12 cellular contexts compared by ENCODE assay signal in the genomic region with DNA sequence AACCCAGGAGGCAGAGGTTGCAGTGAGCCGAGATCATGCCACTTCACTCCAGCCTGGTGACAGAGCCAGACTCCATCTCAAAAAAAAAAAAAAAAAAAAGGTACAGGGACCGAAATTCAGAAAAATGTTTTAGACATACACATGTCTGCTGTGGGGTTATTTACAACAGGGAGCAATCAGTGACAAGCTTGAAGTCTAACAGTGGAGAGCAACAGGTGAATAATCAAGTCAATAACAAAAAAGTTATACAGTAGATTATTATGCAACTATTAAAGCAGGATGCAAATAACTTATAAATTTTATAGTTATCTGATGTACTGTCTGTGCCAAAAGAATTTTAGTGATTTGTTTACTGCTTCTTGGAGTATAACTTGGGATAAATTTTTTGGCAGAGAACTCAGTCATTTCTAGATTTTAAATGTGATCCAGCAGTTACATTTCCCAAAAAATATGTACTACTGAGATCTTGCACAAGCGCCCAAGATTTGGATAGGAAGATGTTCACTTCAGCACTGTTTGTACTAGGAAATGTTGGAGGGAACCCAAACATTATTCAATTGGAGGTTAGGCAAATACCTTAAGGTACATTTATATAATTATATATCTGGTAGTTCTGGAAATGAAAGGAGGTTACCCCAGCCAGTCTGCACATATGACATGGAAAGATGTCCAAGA. TPM values are rescaled to one million over a fixed set of nuclear protein-coding genes. Genes with fewer than 3 reads are reported as not detected.
DNase-seq lines count a peak whose midpoint lies in the region; ATAC-seq and TF ChIP-seq lines count a peak whose summit lies in the region.
"Had no signal": no experiment of that assay in that cellular context is flagged by ENCODE, and none has a peak within 500 bp of the region (broad histone marks: within the 10 kb centered on the region; RNA-seq: fewer than 3 reads in every experiment).

No MANE protein-coding gene starts in this region.

- no peaks in the 10 kb centered on the region for H3K9me3 Mint-ChIP-seq in activated naive CD4-positive, alpha-beta T cell treated with anti-CD3 and anti-CD28 coated beads, Interleukin-2, amount 10 ng/mL, durations not matched to agents 7 days and 5 days
- no peaks in the 10 kb centered on the region for H3K9me3 Mint-ChIP-seq in activated naive CD4-positive, alpha-beta T cell treated with anti-CD3 and anti-CD28 coated beads, Interleukin-2, amount 50 U/mL, for 72 hours
- H3K9me3 Mint-ChIP-seq in activated T-helper 2 cell treated with anti-CD3 and anti-CD28 coated beads, Interferon-gamma antibody, Interleukin-2, Interleukin-4, amounts not matched to agents 10 μg/mL and 5 μg/mL and 100 μg/mL, durations not matched to agents 14 hours and 24 hours and 36 hours: no peaks in the 10 kb centered on the region
- H3K9me3 Mint-ChIP-seq in immature natural killer cell: no peaks in the 10 kb centered on the region
- H3K9me3 Mint-ChIP-seq: HFFc6, nephron had no signal

- H3K27me3 ChIP-seq in upper lobe of right lung: no peaks in the 10 kb centered on the region

- ATAC-seq in activated naive CD4-positive, alpha-beta T cell treated with anti-CD3 and anti-CD28 coated beads, Interleukin-2, amount 50 U/mL, for 72 hours: no peak
- ATAC-seq in upper lobe of right lung (no peak), GM18867 (IDR thresholded peaks at IDR 0.05; ENCODE audit: unreplicated experiment) (no peak), HG03460 (IDR thresholded peaks at IDR 0.05; ENCODE audit: unreplicated experiment) (no peak)

- no peak overlapping the region for H3K4me3 Mint-ChIP-seq in activated naive CD4-positive, alpha-beta T cell treated with anti-CD3 and anti-CD28 coated beads, Interleukin-2, amount 10 ng/mL, durations not matched to agents 7 days and 5 days
- no peak overlapping the region for H3K4me3 Mint-ChIP-seq in activated T-helper 2 cell treated with anti-CD3 and anti-CD28 coated beads, Interferon-gamma antibody, Interleukin-2, Interleukin-4, amounts not matched to agents 10 μg/mL and 5 μg/mL and 100 μg/mL, durations not matched to agents 14 hours and 24 hours and 36 hours (ENCODE audit: low read depth)
- H3K4me3 Mint-ChIP-seq in immature natural killer cell: peak overlapping the region in 3 of 5 donors; percentile 64 to 81 (median 79)
- H3K4me3 Mint-ChIP-seq: HFFc6, nephron had no signal

- H3K27ac ChIP-seq in upper lobe of right lung: peak overlapping the region; percentile 69

- peak overlapping the region; percentile 96 for H3K27ac Mint-ChIP-seq in activated naive CD4-positive, alpha-beta T cell treated with anti-CD3 and anti-CD28 coated beads, Interleukin-2, amount 10 ng/mL, durations not matched to agents 7 days and 5 days
- H3K27ac Mint-ChIP-seq in activated naive CD4-positive, alpha-beta T cell treated with anti-CD3 and anti-CD28 coated beads, Interleukin-2, amount 50 U/mL, for 72 hours: no peak overlapping the region
- peak overlapping the region; percentile 90 for H3K27ac Mint-ChIP-seq in activated T-helper 2 cell treated with anti-CD3 and anti-CD28 coated beads, Interferon-gamma antibody, Interleukin-2, Interleukin-4, amounts not matched to agents 10 μg/mL and 5 μg/mL and 100 μg/mL, durations not matched to agents 14 hours and 24 hours and 36 hours
- peak overlapping the region; percentile 59 to 95 (median 93) for H3K27ac Mint-ChIP-seq in immature natural killer cell
- H3K27ac Mint-ChIP-seq: HFFc6 had no signal

- TF ChIP-seq CTCF in upper lobe of right lung (IDR thresholded peaks at IDR 0.05): no peak

- no peak overlapping the region for H3K4me3 ChIP-seq in upper lobe of right lung

- no peak for DNase-seq in activated naive CD4-positive, alpha-beta T cell treated with anti-CD3 and anti-CD28 coated beads, Interleukin-2, amount 10 ng/mL, durations not matched to agents 7 days and 5 days
- DNase-seq in activated naive CD4-positive, alpha-beta T cell treated with anti-CD3 and anti-CD28 coated beads, Interleukin-2, amount 50 U/mL, for 72 hours (ENCODE audit: low spot score in 2 of 2): no peak
- no peak for DNase-seq in activated T-helper 2 cell treated with anti-CD3 and anti-CD28 coated beads, Interferon-gamma antibody, Interleukin-2, Interleukin-4, amounts not matched to agents 10 μg/mL and 5 μg/mL and 100 μg/mL, durations not matched to agents 14 hours and 24 hours and 36 hours (ENCODE audit: low spot score)
- DNase-seq in immature natural killer cell (no peak), upper lobe of right lung (no peak), dermis blood vessel endothelial cell (no peak)
- DNase-seq: activated effector memory CD4-positive, alpha-beta T cell treated with Interleukin-2 at 50 U/mL for 16 hours; HFFc6; NCI-H1694 treated with DMSO at 0.1 percent for 48 hours had no signal

- CTCF ChIA-PET in activated naive CD4-positive, alpha-beta T cell treated with anti-CD3 and anti-CD28 coated beads, Interleukin-2, amount 10 ng/mL, durations not matched to agents 7 days and 5 days (lab: Charles Lee): interaction anchor here (0.8 to 1.9 kb wide), 5 partner anchors 20 to 60 kb away, joined by 3 to 6 read pairs (median 4); a partner anchor contains a TSS

- peaks cover 23% of the 10 kb centered on the region for H3K36me3 Mint-ChIP-seq in activated naive CD4-positive, alpha-beta T cell treated with anti-CD3 and anti-CD28 coated beads, Interleukin-2, amount 10 ng/mL, durations not matched to agents 7 days and 5 days
- H3K36me3 Mint-ChIP-seq in activated naive CD4-positive, alpha-beta T cell treated with anti-CD3 and anti-CD28 coated beads, Interleukin-2, amount 50 U/mL, for 72 hours: peaks cover 5% of the 10 kb centered on the region in 2 donors
- H3K36me3 Mint-ChIP-seq in activated T-helper 2 cell treated with anti-CD3 and anti-CD28 coated beads, Interferon-gamma antibody, Interleukin-2, Interleukin-4, amounts not matched to agents 10 μg/mL and 5 μg/mL and 100 μg/mL, durations not matched to agents 14 hours and 24 hours and 36 hours (ENCODE audit: low read depth): peaks cover 37% of the 10 kb centered on the region
- peaks cover 0 to 5% (median 0%) of the 10 kb centered on the region in 3 donors for H3K36me3 Mint-ChIP-seq in immature natural killer cell

- intact Hi-C loops in activated T-helper 2 cell treated with anti-CD3 and anti-CD28 coated beads, Interferon-gamma antibody, Interleukin-2, Interleukin-4, amounts not matched to agents 10 μg/mL and 5 μg/mL and 100 μg/mL, durations not matched to agents 14 hours and 24 hours and 36 hours (cut with micrococcal nuclease): loop anchor here (2.0 to 5.0 kb wide), 3 partner anchors 33 to 57 kb away; a partner anchor contains a TSS
- intact Hi-C loops in upper lobe of right lung (cut with DNase I): no loop called here

- H3K9me3 ChIP-seq in upper lobe of right lung: no peaks in the 10 kb centered on the region

- H3K4me1 ChIP-seq in upper lobe of right lung: peaks cover 29% of the 10 kb centered on the region

- peaks cover 19% of the 10 kb centered on the region for H3K36me3 ChIP-seq in upper lobe of right lung

- H3K27me3 Mint-ChIP-seq in activated naive CD4-positive, alpha-beta T cell treated with anti-CD3 and anti-CD28 coated beads, Interleukin-2, amount 10 ng/mL, durations not matched to agents 7 days and 5 days: no peaks in the 10 kb centered on the region
- H3K27me3 Mint-ChIP-seq in activated T-helper 2 cell treated with anti-CD3 and anti-CD28 coated beads, Interferon-gamma antibody, Interleukin-2, Interleukin-4, amounts not matched to agents 10 μg/mL and 5 μg/mL and 100 μg/mL, durations not matched to agents 14 hours and 24 hours and 36 hours (ENCODE audit: low read depth): no peaks in the 10 kb centered on the region
- H3K27me3 Mint-ChIP-seq in immature natural killer cell (ENCODE audit: low read depth in 3 of 3): peaks cover 0 to 2% (median 1%) of the 10 kb centered on the region in 3 donors

- peaks cover 41% of the 10 kb centered on the region for H3K4me1 Mint-ChIP-seq in activated naive CD4-positive, alpha-beta T cell treated with anti-CD3 and anti-CD28 coated beads, Interleukin-2, amount 10 ng/mL, durations not matched to agents 7 days and 5 days
- H3K4me1 Mint-ChIP-seq in activated T-helper 2 cell treated with anti-CD3 and anti-CD28 coated beads, Interferon-gamma antibody, Interleukin-2, Interleukin-4, amounts not matched to agents 10 μg/mL and 5 μg/mL and 100 μg/mL, durations not matched to agents 14 hours and 24 hours and 36 hours (ENCODE audit: low read depth): peaks cover 23% of the 10 kb centered on the region
- H3K4me1 Mint-ChIP-seq in immature natural killer cell: peaks cover 25 to 36% of the 10 kb centered on the region in 2 donors

RNA-seq across cellular contexts. Expression of a gene that starts 34.1 kb away (rescaled TPM):
- 10 to 100 TPM in 1 of 2 donors, 1 to 10 TPM in 1; 7.8 to 28.1 TPM for total RNA-seq in activated naive CD4-positive, alpha-beta T cell treated with anti-CD3 and anti-CD28 coated beads, Interleukin-2, amount 50 U/mL, for 72 hours
- total RNA-seq in activated T-helper 2 cell treated with anti-CD3 and anti-CD28 coated beads, Interferon-gamma antibody, Interleukin-2, Interleukin-4, amounts not matched to agents 10 μg/mL and 5 μg/mL and 100 μg/mL, durations not matched to agents 14 hours and 24 hours and 36 hours: 40.4 and 41.0 TPM in 2 replicates
- polyA plus RNA-seq in immature natural killer cell: 1 to 10 TPM in 2 of 3 donors, not detected in 1; 1.1 to 3.2 TPM
- total RNA-seq in upper lobe of right lung: 34.9 TPM
- 44.1 and 59.6 TPM in 2 replicates for total RNA-seq in dermis blood vessel endothelial cell

RNA-seq across cellular contexts. Expression of a gene that starts 57.0 kb away (rescaled TPM):
- total RNA-seq in activated naive CD4-positive, alpha-beta T cell treated with anti-CD3 and anti-CD28 coated beads, Interleukin-2, amount 50 U/mL, for 72 hours: 10 to 100 TPM; 50.3 to 75.4 TPM
- total RNA-seq in activated T-helper 2 cell treated with anti-CD3 and anti-CD28 coated beads, Interferon-gamma antibody, Interleukin-2, Interleukin-4, amounts not matched to agents 10 μg/mL and 5 μg/mL and 100 μg/mL, durations not matched to agents 14 hours and 24 hours and 36 hours: 100 and 106 TPM in 2 replicates
- polyA plus RNA-seq in immature natural killer cell: 10 to 100 TPM in 1 of 3 donors, 1 to 10 TPM in 2; 2.9 to 21.5 (median 6.9) TPM
- total RNA-seq in upper lobe of right lung (43.3 TPM), dermis blood vessel endothelial cell (61.3 and 81.6 TPM in 2 replicates)

Comparison
In these comparisons a context has a peak if more than half of its experiments do, and no peak if none do; other contexts are left out.
1. H3K27ac Mint-ChIP-seq: peak in activated naive CD4-positive, alpha-beta T cell treated with anti-CD3 and anti-CD28 coated beads, Interleukin-2, amount 10 ng/mL, durations not matched to agents 7 days and 5 days (single experiment), activated T-helper 2 cell treated with anti-CD3 and anti-CD28 coated beads, Interferon-gamma antibody, Interleukin-2, Interleukin-4, amounts not matched to agents 10 μg/mL and 5 μg/mL and 100 μg/mL, durations not matched to agents 14 hours and 24 hours and 36 hours (single experiment) and immature natural killer cell (6 of 6); none in activated naive CD4-positive, alpha-beta T cell treated with anti-CD3 and anti-CD28 coated beads, Interleukin-2, amount 50 U/mL, for 72 hours (0 of 2).
2. H3K4me3 Mint-ChIP-seq: peak in immature natural killer cell (3 of 5); none in activated naive CD4-positive, alpha-beta T cell treated with anti-CD3 and anti-CD28 coated beads, Interleukin-2, amount 10 ng/mL, durations not matched to agents 7 days and 5 days (single experiment) and activated T-helper 2 cell treated with anti-CD3 and anti-CD28 coated beads, Interferon-gamma antibody, Interleukin-2, Interleukin-4, amounts not matched to agents 10 μg/mL and 5 μg/mL and 100 μg/mL, durations not matched to agents 14 hours and 24 hours and 36 hours (single experiment).